ENCODE assay signal across 15 cellular contexts in genomic region chr2:216018709-216019108, GRCh38. TPM values are rescaled to one million over a fixed set of nuclear protein-coding genes. Genes with fewer than 3 reads are reported as not detected.
DNase-seq lines count a peak whose midpoint lies in the region; ATAC-seq, FAIRE-seq and TF ChIP-seq lines count a peak whose summit lies in the region.
"Had no signal": no experiment of that assay in that cellular context is flagged by ENCODE, and none has a peak within 500 bp of the region (broad histone marks: within the 10 kb centered on the region; RNA-seq: fewer than 3 reads in every experiment).

No MANE protein-coding gene starts in this region.

- H3K14ac ChIP-seq in H1 (ENCODE audit: insufficient read length), result no peak overlapping the region

- H3K79me2 ChIP-seq in OCI-LY7 (ENCODE audit: insufficient read depth, low read depth, low read length) (no peaks in the 10 kb centered on the region), H1 (ENCODE audit: control insufficient read depth in 1 of 2, insufficient read depth in 2 of 2, low read length in 2 of 2) (no peaks in the 10 kb centered on the region)

- ATAC-seq in activated CD8-positive, alpha-beta T cell treated with anti-CD3 and anti-CD28 coated beads for 36 hours, result no peak
- ATAC-seq in activated CD8-positive, alpha-beta T cell treated with anti-CD3 and anti-CD28 coated beads, Interleukin-2, amount 10 ng/mL, durations not matched to agents 7 days and 5 days, result no peak

- no peak for TF ChIP-seq EP300 in H1 (IDR thresholded peaks at IDR 0.05; ENCODE audit: borderline replicate concordance in 1 of 2, low read depth in 2 of 2, low read length in 2 of 2)

- no peaks in the 10 kb centered on the region for H3K27me3 Mint-ChIP-seq in activated CD8-positive, alpha-beta T cell treated with anti-CD3 and anti-CD28 coated beads for 36 hours
- H3K27me3 Mint-ChIP-seq in activated CD8-positive, alpha-beta T cell treated with anti-CD3 and anti-CD28 coated beads, Interleukin-2, amount 10 ng/mL, durations not matched to agents 7 days and 5 days (ENCODE audit: low read depth), result no peaks in the 10 kb centered on the region
- no peaks in the 10 kb centered on the region for H3K27me3 Mint-ChIP-seq in activated T-helper 2 cell treated with anti-CD3 and anti-CD28 coated beads, Interferon-gamma antibody, Interleukin-2, Interleukin-4, amounts not matched to agents 10 μg/mL and 5 μg/mL and 100 μg/mL, durations not matched to agents 14 hours and 24 hours and 36 hours (ENCODE audit: low read depth)
- peaks cover 0 to 3% (median 0%) of the 10 kb centered on the region in 3 donors for H3K27me3 Mint-ChIP-seq in immature natural killer cell (ENCODE audit: low read depth in 3 of 3)

- H4K20me1 ChIP-seq in OCI-LY7 (ENCODE audit: insufficient read depth, low read length), result no peaks in the 10 kb centered on the region
- no peaks in the 10 kb centered on the region for H4K20me1 ChIP-seq in H1 (replicated peaks in 1 of 2; ENCODE audit: control insufficient read depth in 1 of 2, insufficient read depth in 2 of 2, low read length in 2 of 2)
- H4K20me1 ChIP-seq: BLaER1 had no signal

- H3K27me3 ChIP-seq in H1 (replicated peaks in 1 of 4; ENCODE audit: control insufficient read depth in 3 of 4, extremely low read depth in 1 of 4, insufficient read depth in 3 of 4, low read length in 3 of 4), result no peaks in the 10 kb centered on the region
- H3K27me3 ChIP-seq: BLaER1 had no signal

- peaks cover 3% of the 10 kb centered on the region for H3K9me3 Mint-ChIP-seq in activated CD8-positive, alpha-beta T cell treated with anti-CD3 and anti-CD28 coated beads for 36 hours
- peaks cover 5% of the 10 kb centered on the region for H3K9me3 Mint-ChIP-seq in activated CD8-positive, alpha-beta T cell treated with anti-CD3 and anti-CD28 coated beads, Interleukin-2, amount 10 ng/mL, durations not matched to agents 7 days and 5 days (ENCODE audit: insufficient read depth)
- no peaks in the 10 kb centered on the region for H3K9me3 Mint-ChIP-seq in activated T-helper 2 cell treated with anti-CD3 and anti-CD28 coated beads, Interferon-gamma antibody, Interleukin-2, Interleukin-4, amounts not matched to agents 10 μg/mL and 5 μg/mL and 100 μg/mL, durations not matched to agents 14 hours and 24 hours and 36 hours
- no peaks in the 10 kb centered on the region for H3K9me3 Mint-ChIP-seq in immature natural killer cell
- H3K9me3 Mint-ChIP-seq: HFFc6 had no signal

- no peak overlapping the region for H3K56ac ChIP-seq in H1 (replicated peaks; ENCODE audit: insufficient read length, low read depth, low read length)

- POLR2A ChIA-PET in activated CD8-positive, alpha-beta T cell treated with anti-CD3 and anti-CD28 coated beads for 36 hours (lab: Charles Lee), result interaction anchor here (1.9 kb wide), 1 partner anchor 13 kb away, joined by 7 read pairs; no protein-coding TSS in a partner anchor
- POLR2A ChIA-PET in activated CD8-positive, alpha-beta T cell treated with anti-CD3 and anti-CD28 coated beads, Interleukin-2, amount 10 ng/mL, durations not matched to agents 7 days and 5 days (lab: Charles Lee), result interaction anchor here (0.7 kb wide), 1 partner anchor 42 kb away, joined by 3 read pairs; no protein-coding TSS in a partner anchor
- POLR2A ChIA-PET in OCI-LY7 (lab: Charles Lee), result interaction anchor here (0.6 to 1.2 kb wide), 3 partner anchors 19 to 144 kb away, joined by 4 to 6 read pairs (median 4); no protein-coding TSS in a partner anchor
- POLR2A ChIA-PET in H1 (lab: Charles Lee; ENCODE audit: partially characterized antibody), result no interaction called here

- peak overlapping the region; percentile 28 for H3K27ac Mint-ChIP-seq in activated CD8-positive, alpha-beta T cell treated with anti-CD3 and anti-CD28 coated beads for 36 hours
- H3K27ac Mint-ChIP-seq in activated CD8-positive, alpha-beta T cell treated with anti-CD3 and anti-CD28 coated beads, Interleukin-2, amount 10 ng/mL, durations not matched to agents 7 days and 5 days, result no peak overlapping the region
- no peak overlapping the region for H3K27ac Mint-ChIP-seq in activated T-helper 2 cell treated with anti-CD3 and anti-CD28 coated beads, Interferon-gamma antibody, Interleukin-2, Interleukin-4, amounts not matched to agents 10 μg/mL and 5 μg/mL and 100 μg/mL, durations not matched to agents 14 hours and 24 hours and 36 hours
- H3K27ac Mint-ChIP-seq in immature natural killer cell, result no peak overlapping the region
- H3K27ac Mint-ChIP-seq: HFFc6 had no signal

- no peak overlapping the region for H3K18ac ChIP-seq in H1 (ENCODE audit: extremely low read depth, low read length)

- peaks cover 48% of the 10 kb centered on the region for H3K4me1 Mint-ChIP-seq in activated CD8-positive, alpha-beta T cell treated with anti-CD3 and anti-CD28 coated beads for 36 hours (ENCODE audit: low read depth)
- H3K4me1 Mint-ChIP-seq in activated CD8-positive, alpha-beta T cell treated with anti-CD3 and anti-CD28 coated beads, Interleukin-2, amount 10 ng/mL, durations not matched to agents 7 days and 5 days (ENCODE audit: low read depth), result peaks cover 45% of the 10 kb centered on the region
- peaks cover 37% of the 10 kb centered on the region for H3K4me1 Mint-ChIP-seq in activated T-helper 2 cell treated with anti-CD3 and anti-CD28 coated beads, Interferon-gamma antibody, Interleukin-2, Interleukin-4, amounts not matched to agents 10 μg/mL and 5 μg/mL and 100 μg/mL, durations not matched to agents 14 hours and 24 hours and 36 hours (ENCODE audit: low read depth)
- peaks cover 28 to 36% of the 10 kb centered on the region in 2 donors for H3K4me1 Mint-ChIP-seq in immature natural killer cell

- no peak overlapping the region for H2BK5ac ChIP-seq in H1 (ENCODE audit: low read depth, low read length)

- no peak overlapping the region for H2BK12ac ChIP-seq in H1 (ENCODE audit: low read depth, low read length)

- no TSS peak for BruUV-seq in OCI-LY7 (replicated peaks; lab: Mats Ljungman, UMichigan)

- H3K9me3 ChIP-seq in OCI-LY7 (ENCODE audit: low read length), result no peaks in the 10 kb centered on the region; the same call in 1 of the 2 replicates
- H3K9me3 ChIP-seq in H1 (ENCODE audit: insufficient read depth in 2 of 2, low read depth in 1 of 2, low read length in 1 of 2), result no peaks in the 10 kb centered on the region
- H3K9me3 ChIP-seq: BLaER1 had no signal

- no peak overlapping the region for H2AK5ac ChIP-seq in H1 (ENCODE audit: low read depth, low read length)

- H3K4me3 Mint-ChIP-seq in activated CD8-positive, alpha-beta T cell treated with anti-CD3 and anti-CD28 coated beads for 36 hours, result no peak overlapping the region
- H3K4me3 Mint-ChIP-seq in activated CD8-positive, alpha-beta T cell treated with anti-CD3 and anti-CD28 coated beads, Interleukin-2, amount 10 ng/mL, durations not matched to agents 7 days and 5 days, result no peak overlapping the region
- no peak overlapping the region for H3K4me3 Mint-ChIP-seq in activated T-helper 2 cell treated with anti-CD3 and anti-CD28 coated beads, Interferon-gamma antibody, Interleukin-2, Interleukin-4, amounts not matched to agents 10 μg/mL and 5 μg/mL and 100 μg/mL, durations not matched to agents 14 hours and 24 hours and 36 hours (ENCODE audit: low read depth)
- H3K4me3 Mint-ChIP-seq in immature natural killer cell, result no peak overlapping the region
- H3K4me3 Mint-ChIP-seq: HFFc6 had no signal

- intact Hi-C loops in activated CD8-positive, alpha-beta T cell treated with anti-CD3 and anti-CD28 coated beads for 36 hours (cut with micrococcal nuclease), result no loop called here
- intact Hi-C loops in OCI-LY7 (cut with micrococcal nuclease; ENCODE audit: unreplicated experiment), result no loop called here
- intact Hi-C loops in activated T-helper 2 cell treated with anti-CD3 and anti-CD28 coated beads, Interferon-gamma antibody, Interleukin-2, Interleukin-4, amounts not matched to agents 10 μg/mL and 5 μg/mL and 100 μg/mL, durations not matched to agents 14 hours and 24 hours and 36 hours (cut with micrococcal nuclease), result loop anchor here (10.0 kb wide), 1 partner anchor 274 kb away; no protein-coding TSS in a partner anchor

- H3K23ac ChIP-seq in H1 (ENCODE audit: insufficient read length), result no peak overlapping the region

- no peak for TF ChIP-seq CTCF in activated CD8-positive, alpha-beta T cell treated with anti-CD3 and anti-CD28 coated beads for 36 hours (IDR thresholded peaks at IDR 0.05)
- TF ChIP-seq CTCF in OCI-LY7 (conservative IDR thresholded peaks at IDR 0.05; ENCODE audit: low read length) (no peak), H1 (IDR thresholded peaks at IDR 0.05; ENCODE audit: control extremely low read depth in 1 of 3, insufficient read depth in 1 of 3, low read depth in 1 of 3, low read length in 3 of 3) (no peak)

- H3K4me2 ChIP-seq in OCI-LY7 (ENCODE audit: low read length), result no peak overlapping the region
- no peak overlapping the region for H3K4me2 ChIP-seq in H1 (ENCODE audit: insufficient read depth in 1 of 2, low read depth in 2 of 2, low read length in 2 of 2)
- H3K4me2 ChIP-seq: BLaER1 had no signal

- no peak overlapping the region for H4K5ac ChIP-seq in H1 (ENCODE audit: insufficient read length, low read depth, low read length)

- no peaks in the 10 kb centered on the region for H3K23me2 ChIP-seq in H1 (ENCODE audit: low read depth, low read length)

- no peak overlapping the region; the same call in 1 of the 2 replicates for H2AFZ ChIP-seq in OCI-LY7 (ENCODE audit: low read length)
- H2AFZ ChIP-seq in H1 (ENCODE audit: low read length), result no peak overlapping the region

- H3K27ac ChIP-seq in OCI-LY7 (ENCODE audit: low read depth, low read length, poor library complexity, severe bottlenecking) (no peak overlapping the region), H1 (ENCODE audit: low read depth, low read length) (no peak overlapping the region)
- H3K27ac ChIP-seq: 22Rv1, BLaER1, HL-60 had no signal

- H2BK20ac ChIP-seq in H1 (ENCODE audit: low read length), result no peak overlapping the region

- DNase-seq in activated CD8-positive, alpha-beta T cell treated with anti-CD3 and anti-CD28 coated beads for 36 hours, result no peak
- DNase-seq in activated CD8-positive, alpha-beta T cell treated with anti-CD3 and anti-CD28 coated beads, Interleukin-2, amount 10 ng/mL, durations not matched to agents 7 days and 5 days, result no peak
- DNase-seq in OCI-LY7 (ENCODE audit: low spot score) (peak; percentile 14), H1 (ENCODE audit: low read depth in 1 of 2, low spot score in 2 of 2) (no peak), immature natural killer cell (no peak)
- no peak for DNase-seq in activated naive CD4-positive, alpha-beta T cell (lab: John Stamatoyannopoulos, UW)
- no peak for DNase-seq in activated T-helper 2 cell treated with anti-CD3 and anti-CD28 coated beads, Interferon-gamma antibody, Interleukin-2, Interleukin-4, amounts not matched to agents 10 μg/mL and 5 μg/mL and 100 μg/mL, durations not matched to agents 14 hours and 24 hours and 36 hours (ENCODE audit: low spot score)
- DNase-seq: AML-193, DMS53, GF-D8, HCEC 1CT, HFFc6 had no signal

- no peak for TF ChIP-seq POLR2A in H1 (IDR thresholded peaks at IDR 0.05; ENCODE audit: control extremely low read depth in 1 of 2, low read depth in 2 of 2, low read length in 2 of 2)

- no peaks in the 10 kb centered on the region for H3K79me1 ChIP-seq in H1 (ENCODE audit: low read depth, low read length)

- H3K4me3 ChIP-seq in OCI-LY7 (ENCODE audit: low read depth, low read length, poor library complexity, severe bottlenecking) (no peak overlapping the region), H1 (ENCODE audit: extremely low read depth in 1 of 4, insufficient read depth in 2 of 4, low read depth in 3 of 4, low read length in 4 of 4) (no peak overlapping the region)
- H3K4me3 ChIP-seq: BLaER1 had no signal

- H3K4me1 ChIP-seq in OCI-LY7 (ENCODE audit: insufficient read depth, low read length, poor library complexity, severe bottlenecking) (peaks cover 43% of the 10 kb centered on the region), H1 (replicated peaks in 1 of 4; ENCODE audit: control insufficient read depth in 3 of 4, insufficient read depth in 4 of 4, low read length in 3 of 4) (peaks cover 0 to 3% (median under 1%) of the 10 kb centered on the region in 4 experiments; a peak in 3 of 7 replicates)

- no peak overlapping the region for H3K4ac ChIP-seq in H1 (replicated peaks; ENCODE audit: insufficient read length, low read depth, low read length)

- no peaks in the 10 kb centered on the region for H3K36me3 Mint-ChIP-seq in activated CD8-positive, alpha-beta T cell treated with anti-CD3 and anti-CD28 coated beads for 36 hours (ENCODE audit: low read depth)
- peaks cover 7% of the 10 kb centered on the region for H3K36me3 Mint-ChIP-seq in activated CD8-positive, alpha-beta T cell treated with anti-CD3 and anti-CD28 coated beads, Interleukin-2, amount 10 ng/mL, durations not matched to agents 7 days and 5 days (ENCODE audit: low read depth)
- H3K36me3 Mint-ChIP-seq in activated T-helper 2 cell treated with anti-CD3 and anti-CD28 coated beads, Interferon-gamma antibody, Interleukin-2, Interleukin-4, amounts not matched to agents 10 μg/mL and 5 μg/mL and 100 μg/mL, durations not matched to agents 14 hours and 24 hours and 36 hours (ENCODE audit: low read depth), result no peaks in the 10 kb centered on the region
- H3K36me3 Mint-ChIP-seq in immature natural killer cell, result peaks cover 7 to 8% (median 8%) of the 10 kb centered on the region in 3 donors

- 93% methylated on average over 3 of the region's 3 CpGs; no CpG with 5 or more reads in 1 of the 2 experiments for WGBS in H1 (ENCODE audit: extremely low coverage in 1 of 2, insufficient coverage in 1 of 2, insufficient read length in 1 of 2, insufficient replicate concordance in 2 of 2, low coverage in 1 of 2, low lambda C conversion rate in 2 of 2, missing lambda C conversion rate in 1 of 2), 2 experiments

- no peaks in the 10 kb centered on the region for H3K9me2 ChIP-seq in OCI-LY7 (ENCODE audit: insufficient read depth, low read length)

- H2BK120ac ChIP-seq in H1 (replicated peaks; ENCODE audit: low read depth, low read length), result no peak overlapping the region

- H3K36me3 ChIP-seq in OCI-LY7 (ENCODE audit: insufficient read depth, low read length), result no peaks in the 10 kb centered on the region
- no peaks in the 10 kb centered on the region for H3K36me3 ChIP-seq in H1 (ENCODE audit: control insufficient read depth in 2 of 4, insufficient read depth in 4 of 4, low read length in 3 of 4)
- H3K36me3 ChIP-seq: BLaER1 had no signal

- H3K9ac ChIP-seq in H1 (replicated peaks in 1 of 4; ENCODE audit: extremely low read depth in 1 of 4, low read depth in 3 of 4, low read length in 3 of 4), result no peak overlapping the region
- H3K9ac ChIP-seq: BLaER1 had no signal

- H2BK15ac ChIP-seq in H1 (ENCODE audit: low read length), result no peak overlapping the region

- CTCF ChIA-PET in activated CD8-positive, alpha-beta T cell treated with anti-CD3 and anti-CD28 coated beads for 36 hours (lab: Charles Lee), result interaction anchor here (1.2 to 6.4 kb wide), 3 partner anchors 13 to 92 kb away, joined by 3 to 67 read pairs (median 5); no protein-coding TSS in a partner anchor
- CTCF ChIA-PET in activated CD8-positive, alpha-beta T cell treated with anti-CD3 and anti-CD28 coated beads, Interleukin-2, amount 10 ng/mL, durations not matched to agents 7 days and 5 days (lab: Charles Lee), result interaction anchor here (1.0 to 11.0 kb wide), 5 partner anchors 14 to 95 kb away, joined by 3 to 138 read pairs (median 16); partner anchors contain the start of gene XRCC5
- CTCF ChIA-PET in OCI-LY7 (lab: Charles Lee; ENCODE audit: unreplicated experiment) (no interaction called here), H1 (lab: Charles Lee; ENCODE audit: partially characterized antibody) (interaction anchor here (0.6 to 12.0 kb wide), 5 partner anchors 11 to 81 kb away, joined by 3 to 165 read pairs (median 3); no protein-coding TSS in a partner anchor)

- FAIRE-seq in H1 (lab: Jason Lieb, UNC), result no peak

- no peak overlapping the region for H4K91ac ChIP-seq in H1 (replicated peaks; ENCODE audit: insufficient read length, low read length)

- TF ChIP-seq RAD21 in H1 (IDR thresholded peaks at IDR 0.05 in 1 of 2, conservative IDR thresholded peaks at IDR 0.05 in 1 of 2; ENCODE audit: low read depth in 2 of 2, low read length in 2 of 2), result no peak

- no peak overlapping the region for H4K8ac ChIP-seq in H1 (ENCODE audit: extremely low read depth, insufficient read depth, low read length)

RNA-seq across cellular contexts. Expression of gene MREG, which starts 5.4 kb away (rescaled TPM):
- 10 to 100 TPM in 1 of 2 experiments, 1 to 10 TPM in 1; 8.0 to 10.9 TPM for total RNA-seq in activated CD8-positive, alpha-beta T cell treated with anti-CD3 and anti-CD28 coated beads for 36 hours
- 10 to 100 TPM; 10.9 to 12.1 TPM for total RNA-seq in activated CD8-positive, alpha-beta T cell treated with anti-CD3 and anti-CD28 coated beads, Interleukin-2, amount 10 ng/mL, durations not matched to agents 7 days and 5 days
- total RNA-seq in OCI-LY7 (2014; rRNA removed; shearing (Covaris generic)), result 9.3 and 10.8 TPM in 2 replicates
- total RNA-seq in OCI-LY7 (2022), result 5.3 and 5.6 TPM in 2 replicates
- total RNA-seq in H1 (2021; fragmentation: NEBNext Ultra II Directional; extraction: Animal tissue kit (Norgen Biotek cat#: 25700)), result 28.4 and 31.9 TPM in 2 replicates
- 5.7 and 7.5 TPM in 2 replicates for polyA plus RNA-seq in H1 (2011; rRNA removed)
- polyA plus RNA-seq in H1 (2011; cell fraction: cytosol; rRNA removed), result 9.8 TPM
- 10.7 TPM for polyA plus RNA-seq in H1 (2011; cell fraction: nucleus; rRNA removed)
- 15.4 to 24.4 TPM (median 17.9 TPM) in 4 replicates for polyA plus RNA-seq in H1 (2012, experiment 1 of 2)
- polyA plus RNA-seq in H1 (2012, experiment 2 of 2), result 13.0 TPM
- polyA plus RNA-seq in H1 (2013, experiment 1 of 2), result 14.0 TPM
- polyA plus RNA-seq in H1 (2013, experiment 2 of 2), result 13.2 TPM
- 14.5 and 20.8 TPM in 2 replicates for polyA minus RNA-seq in H1 (2011; rRNA and poly(A)+ RNA removed)
- 11.8 TPM for polyA minus RNA-seq in H1 (2011; cell fraction: cytosol; rRNA and poly(A)+ RNA removed)
- polyA minus RNA-seq in H1 (2011; cell fraction: nucleus; rRNA and poly(A)+ RNA removed), result 18.4 TPM
- 15.3 and 15.7 TPM in 2 replicates for total RNA-seq in activated T-helper 2 cell treated with anti-CD3 and anti-CD28 coated beads, Interferon-gamma antibody, Interleukin-2, Interleukin-4, amounts not matched to agents 10 μg/mL and 5 μg/mL and 100 μg/mL, durations not matched to agents 14 hours and 24 hours and 36 hours
- 1 to 10 TPM in 2 of 3 donors, not detected in 1; 1.1 to 1.2 TPM for polyA plus RNA-seq in immature natural killer cell
